3 cellular contexts compared by ENCODE assay signal in genomic region chr4:162954976-162955375, GRCh38.
"Had no signal": no experiment of that assay in that cellular context is flagged by ENCODE, and none has a peak within 500 bp of the region (broad histone marks: within the 10 kb centered on the region; RNA-seq: fewer than 3 reads in every experiment).

No MANE protein-coding gene starts in this region.

- DNase-seq: GDM1, GF-D8 had no signal

- H3K4me3 ChIP-seq: GM12878 had no signal
